ENCODE assay signal across 22 cellular contexts in genomic region chr11:28528217-28528616, GRCh38.
"Had no signal": no experiment of that assay in that cellular context is flagged by ENCODE, and none has a peak within 500 bp of the region (broad histone marks: within the 10 kb centered on the region; RNA-seq: fewer than 3 reads in every experiment).

No MANE protein-coding gene starts in this region.

- H3K4me1 ChIP-seq: right lobe of liver, testis, transverse colon had no signal

- H3K36me3 ChIP-seq: right lobe of liver, transverse colon had no signal

- H3K27me3 ChIP-seq: right lobe of liver, testis, transverse colon had no signal

- DNase-seq: activated B cell treated with CpG ODN at 0.5 μM for 24 hours; activated CD4-positive, alpha-beta T cell treated with anti-CD3 and anti-CD28 coated beads, Interleukin-2, amount 50 U/mL, for 1 hour; activated CD8-positive, alpha-beta T cell treated with anti-CD3 and anti-CD28 coated beads for 36 hours; activated gamma-delta T cell treated with Interleukin-2 at 50 U/mL for 16 hours; activated naive CD4-positive, alpha-beta T cell treated with anti-CD3 and anti-CD28 coated beads, Interleukin-2, amount 50 U/mL, for 16 hours; activated T-cell treated with anti-CD3 and anti-CD28 coated beads, Interleukin-2, amount 50 U/mL, for 4 hours; amygdala; caudate nucleus; cortex of kidney; endodermal cell; head of caudate nucleus; hypothalamus; immature natural killer cell; natural killer cell; right lobe of liver; stimulated activated CD4-positive, alpha-beta T cell treated with anti-CD3 and anti-CD28 coated beads, Interleukin-4, amount 100 ng/mL, for 1 hour; stimulated activated naive CD8-positive, alpha-beta T cell treated with anti-CD3 and anti-CD28 coated beads, Interleukin-15, Interleukin-2, amounts not matched to agents 100 U/mL and 50 U/mL, for 24 hours; T-cell; testis; transverse colon had no signal

- ATAC-seq: activated CD8-positive, alpha-beta T cell treated with anti-CD3 and anti-CD28 coated beads for 36 hours; activated T-cell treated with anti-CD3 and anti-CD28 coated beads, Interleukin-2, amount 50 U/mL, for 4 hours; activated T-helper 17 cell treated with anti-CD3 and anti-CD28 coated beads, Interleukin-2, amount 50 U/mL, for 72 hours; esophagus mucosa; natural killer cell; right lobe of liver; stimulated activated naive CD8-positive, alpha-beta T cell treated with anti-CD3 and anti-CD28 coated beads, Interleukin-15, Interleukin-2, amounts not matched to agents 100 U/mL and 50 U/mL, for 24 hours; T-cell had no signal

- H3K27ac ChIP-seq: right lobe of liver, testis, transverse colon had no signal

- H3K9me3 ChIP-seq: testis had no signal

- H3K4me3 ChIP-seq: right lobe of liver, testis, transverse colon had no signal
